18 cellular contexts compared by ENCODE assay signal in genomic region chr20:46642265-46642942, GRCh38. TPM values are rescaled to one million over a fixed set of nuclear protein-coding genes. Genes with fewer than 3 reads are reported as not detected.
DNase-seq lines count a peak whose midpoint lies in the region; ATAC-seq and TF ChIP-seq lines count a peak whose summit lies in the region.
"Had no signal": no experiment of that assay in that cellular context is flagged by ENCODE, and none has a peak within 500 bp of the region (broad histone marks: within the 10 kb centered on the region; RNA-seq: fewer than 3 reads in every experiment).

No MANE protein-coding gene starts in this region.

- H3K9ac ChIP-seq in neural progenitor cell: no peak overlapping the region

- no peak for ATAC-seq in HG03460 (IDR thresholded peaks at IDR 0.05; ENCODE audit: unreplicated experiment)
- ATAC-seq: Panc1, Right ventricle myocardium inferior, SK-N-SH treated with all-trans-retinoic acid at 6 μM for 48 hours had no signal

- peak overlapping the region; percentile 5 for H3K27ac Mint-ChIP-seq in neural progenitor cell
- H3K27ac Mint-ChIP-seq: CD14-positive monocyte had no signal

- no peak overlapping the region for H3K4me2 ChIP-seq in neural progenitor cell

- in situ Hi-C loops in G401 (cut with HindIII; ENCODE audit: low sequenced_read_pairs): no loop called here

- no peak overlapping the region for H3K4me3 ChIP-seq in neural progenitor cell
- H3K4me3 ChIP-seq: HAP-1 had no signal

- peaks cover 7% of the 10 kb centered on the region for H3K27me3 ChIP-seq in neural progenitor cell

- H3K4me1 Mint-ChIP-seq in neural progenitor cell: peaks cover 40% of the 10 kb centered on the region
- H3K4me1 Mint-ChIP-seq: CD14-positive monocyte had no signal

- H3K27me3 Mint-ChIP-seq in neural progenitor cell (ENCODE audit: insufficient read depth, low read depth): peaks cover 5% of the 10 kb centered on the region

- H3K27ac ChIP-seq in neural progenitor cell: no peak overlapping the region

- H3K36me3 ChIP-seq in neural progenitor cell: no peaks in the 10 kb centered on the region
- H3K36me3 ChIP-seq: HAP-1 had no signal

- no peaks in the 10 kb centered on the region for H3K9me3 ChIP-seq in neural progenitor cell (ENCODE audit: low read depth)
- H3K9me3 ChIP-seq: HAP-1 had no signal

- peaks cover 15% of the 10 kb centered on the region for H3F3A ChIP-seq in neural progenitor cell (ENCODE audit: low read depth)

- no peak for TF ChIP-seq CTCF in neural progenitor cell (IDR thresholded peaks at IDR 0.05)

- peaks cover 27% of the 10 kb centered on the region for H3K4me1 ChIP-seq in neural progenitor cell
- H3K4me1 ChIP-seq: HAP-1 had no signal

- H3K9me3 Mint-ChIP-seq in neural progenitor cell: no peaks in the 10 kb centered on the region
- H3K9me3 Mint-ChIP-seq: CD14-positive monocyte had no signal

- no peak overlapping the region for H2AFZ ChIP-seq in neural progenitor cell (replicated peaks)

- no peaks in the 10 kb centered on the region for H3K36me3 Mint-ChIP-seq in neural progenitor cell
- H3K36me3 Mint-ChIP-seq: CD14-positive monocyte had no signal

- DNase-seq in G401 (ENCODE audit: low spot score) (peak; percentile 27), NCI-H524 treated with DMSO at 0.1 percent for 48 hours (lab: John Stamatoyannopoulos, UW) (peak; percentile 93), cerebellar cortex (ENCODE audit: low spot score) (peak; percentile 19), neural progenitor cell (ENCODE audit: low spot score) (no peak), SIG-M5 (lab: John Stamatoyannopoulos, UW) (no peak), retina (no peak)
- DNase-seq: AML-193, KG1, NCI-H1417 treated with DMSO at 0.1 percent for 48 hours, NCI-H1930, NCI-H2171 treated with DMSO at 0.1 percent for 48 hours, NCI-H446 treated with DMSO at 0.1 percent for 48 hours had no signal

- no peak overlapping the region for H3K4me3 Mint-ChIP-seq in neural progenitor cell
- H3K4me3 Mint-ChIP-seq: CD14-positive monocyte had no signal

- H3K79me2 ChIP-seq in neural progenitor cell (ENCODE audit: low read depth): no peaks in the 10 kb centered on the region

- H4K20me1 ChIP-seq in neural progenitor cell (ENCODE audit: low read depth): peaks cover 4% of the 10 kb centered on the region

RNA-seq across cellular contexts. Expression of gene SLC13A3, which starts 8.9 kb away (rescaled TPM):
- not detected in 2 replicates for total RNA-seq in G401 (2014; rRNA removed; shearing (Covaris generic))
- total RNA-seq in neural progenitor cell (ENCODE audit: low replicate concordance): 4.5 and 7.4 TPM in 2 replicates

RNA-seq across cellular contexts. Expression of gene TP53RK, which starts 46.8 kb away (rescaled TPM):
- 24.4 and 25.2 TPM in 2 replicates for total RNA-seq in G401 (2014; rRNA removed; shearing (Covaris generic))
- 15.9 and 16.3 TPM in 2 replicates for total RNA-seq in neural progenitor cell (ENCODE audit: low replicate concordance)

Comparison
In these comparisons a context has a peak if more than half of its experiments do, and no peak if none do; other contexts are left out.
1. DNase-seq: peak in G401 (single experiment), NCI-H524 treated with DMSO at 0.1 percent for 48 hours (single experiment) and cerebellar cortex (single experiment); none in neural progenitor cell (single experiment), SIG-M5 (single experiment) and retina (single experiment).